ENCODE assay signal across 17 cellular contexts in the genomic region with DNA sequence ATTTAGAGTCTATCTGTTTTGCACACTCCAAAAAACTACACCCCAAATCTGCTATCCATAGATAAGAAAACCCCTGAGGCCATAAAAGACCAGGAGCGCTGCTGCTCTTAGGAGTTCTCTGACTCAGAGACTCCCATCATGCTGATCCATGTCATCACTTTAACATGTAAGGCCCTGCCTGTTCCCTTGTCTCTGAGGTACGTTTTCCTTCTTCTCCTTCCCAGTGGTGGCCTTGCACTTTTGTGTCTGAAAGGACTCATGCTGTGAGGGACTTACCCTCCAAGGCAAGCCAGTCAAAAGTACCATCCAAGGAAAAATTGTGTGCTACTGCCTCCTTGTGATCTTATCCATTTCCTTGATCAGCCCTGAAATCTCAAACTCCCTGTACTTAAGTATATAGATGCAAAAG.
DNase-seq lines count a peak whose midpoint lies in the region; ATAC-seq and TF ChIP-seq lines count a peak whose summit lies in the region.
"Had no signal": no experiment of that assay in that cellular context is flagged by ENCODE, and none has a peak within 500 bp of the region (broad histone marks: within the 10 kb centered on the region; RNA-seq: fewer than 3 reads in every experiment).

No MANE protein-coding gene starts in this region.

- H3K27ac ChIP-seq in A673 (ENCODE audit: low read depth, low read length, poor library complexity, severe bottlenecking) (no peak overlapping the region), gastroesophageal sphincter (no peak overlapping the region), heart left ventricle (no peak overlapping the region)
- H3K27ac ChIP-seq: parathyroid adenoma, PC-9 had no signal

- H3K36me3 ChIP-seq in A673 (ENCODE audit: insufficient read depth, low read length, poor library complexity, severe bottlenecking) (no peaks in the 10 kb centered on the region), gastroesophageal sphincter (no peaks in the 10 kb centered on the region), heart left ventricle (no peaks in the 10 kb centered on the region)
- H3K36me3 ChIP-seq: MG63 had no signal

- peak; percentile 2 for DNase-seq in A673 (ENCODE audit: low spot score)
- DNase-seq in HFF-Myc (ENCODE audit: extremely low read depth, low read depth) = no peak
- DNase-seq in T1000 (lab: John Stamatoyannopoulos, UW) = peak; percentile 6
- DNase-seq in iPS DF 19.7 (ENCODE audit: low read depth, low spot score) = peak; percentile 90
- no peak for DNase-seq in Kasumi-1 (lab: John Stamatoyannopoulos, UW)
- no peak for DNase-seq in heart left ventricle
- DNase-seq: activated CD4-positive, CD25-positive, alpha-beta regulatory T cell; activated naive CD4-positive, alpha-beta T cell; effector memory CD4-positive, alpha-beta T cell; kidney; MG63; PC-9; stimulated activated CD4-positive, alpha-beta T cell treated with anti-CD3 and anti-CD28 coated beads, Interleukin-12 subunit alpha, Interleukin-12 subunit beta, amount 100 ng/mL, for 4 hours had no signal

- ATAC-seq in HG02885 (IDR thresholded peaks at IDR 0.05; ENCODE audit: poor library complexity, unreplicated experiment) (no peak), gastroesophageal sphincter (no peak), heart left ventricle (no peak)
- ATAC-seq: HCT116 had no signal

- CTCF ChIA-PET in A673 (lab: Charles Lee) = no interaction called here

- no peaks in the 10 kb centered on the region for H3K4me1 ChIP-seq in A673 (ENCODE audit: insufficient read depth, low read length, poor library complexity, severe bottlenecking)
- no peaks in the 10 kb centered on the region for H3K4me1 ChIP-seq in gastroesophageal sphincter
- no peaks in the 10 kb centered on the region for H3K4me1 ChIP-seq in heart left ventricle
- H3K4me1 ChIP-seq: parathyroid adenoma had no signal

- POLR2A ChIA-PET in A673 (lab: Charles Lee; ENCODE audit: low non-redundant PET) = no interaction called here

- no peak for TF ChIP-seq CTCF in A673 (conservative IDR thresholded peaks at IDR 0.05; ENCODE audit: low read depth, low read length)
- peak; percentile 5 for TF ChIP-seq CTCF in HFF-Myc (IDR thresholded peaks at IDR 0.05; ENCODE audit: low read depth, low read length, missing control alignments)
- no peak for TF ChIP-seq CTCF in gastroesophageal sphincter (IDR thresholded peaks at IDR 0.05)
- no peak for TF ChIP-seq CTCF in heart left ventricle (IDR thresholded peaks at IDR 0.05)

- intact Hi-C loops in A673 (cut with micrococcal nuclease; ENCODE audit: unreplicated experiment) (no loop called here), heart left ventricle (cut with DNase I) (no loop called here)

- no peak for TF ChIP-seq POLR2A in gastroesophageal sphincter (IDR thresholded peaks at IDR 0.05)
- no peak for TF ChIP-seq POLR2A in heart left ventricle (IDR thresholded peaks at IDR 0.05)

- H3K27me3 ChIP-seq in A673 (replicated peaks; ENCODE audit: insufficient read depth, low read depth, low read length, poor library complexity) (no peaks in the 10 kb centered on the region), gastroesophageal sphincter (no peaks in the 10 kb centered on the region), heart left ventricle (no peaks in the 10 kb centered on the region)
- H3K27me3 ChIP-seq: MG63 had no signal

- no peak for TF ChIP-seq EP300 in gastroesophageal sphincter (IDR thresholded peaks at IDR 0.05)

- H3K9me3 ChIP-seq in A673 (ENCODE audit: low read depth, low read length, poor library complexity, severe bottlenecking) (peaks cover 8% of the 10 kb centered on the region), gastroesophageal sphincter (no peaks in the 10 kb centered on the region), heart left ventricle (no peaks in the 10 kb centered on the region)
- H3K9me3 ChIP-seq: MG63 had no signal

- H3K4me3 ChIP-seq in A673 (ENCODE audit: low read depth, low read length, poor library complexity, severe bottlenecking) (no peak overlapping the region), HFF-Myc (replicated peaks; ENCODE audit: low read depth, low read length) (no peak overlapping the region), gastroesophageal sphincter (no peak overlapping the region), heart left ventricle (no peak overlapping the region)
- H3K4me3 ChIP-seq: MG63, PC-9 had no signal

- no TSS peak for BruUV-seq in A673 (replicated peaks; lab: Mats Ljungman, UMichigan)

- WGBS in gastroesophageal sphincter (ENCODE audit: low coverage in 1 of 2), 2 donors = 40 to 67% methylated on average over 1 to 2 of the region's 2 CpGs
- 30 to 34% (median 33%) methylated on average over 2 of the region's 2 CpGs for WGBS in heart left ventricle, 4 donors

Comparison
In these comparisons a context has a peak if more than half of its experiments do, and no peak if none do; other contexts are left out.
1. DNase-seq: peak in A673 (single experiment), T1000 (single experiment) and iPS DF 19.7 (single experiment); none in HFF-Myc (single experiment), Kasumi-1 (0 of 2) and heart left ventricle (0 of 5).